In genomic region chr3:127262533-127262932, GRCh38 we compare ENCODE assay signal across 8 cellular contexts. TPM values are rescaled to one million over a fixed set of nuclear protein-coding genes. Genes with fewer than 3 reads are reported as not detected.
"Had no signal": no experiment of that assay in that cellular context is flagged by ENCODE, and none has a peak within 500 bp of the region (broad histone marks: within the 10 kb centered on the region; RNA-seq: fewer than 3 reads in every experiment).

No MANE protein-coding gene starts in this region.

- H3K4me1 Mint-ChIP-seq: GM23338 had no signal

- H2AFZ ChIP-seq: GM23338 had no signal

- H3K4me3 Mint-ChIP-seq: GM23338, H9 had no signal

- H3K4me2 ChIP-seq: GM23338 had no signal

- DNase-seq: H9, HCEC 1CT, IMR-90, KG1 had no signal

- H3K27ac Mint-ChIP-seq: GM23338 had no signal

- H3K4me3 ChIP-seq: GM23338, K562 had no signal

RNA-seq across cellular contexts. Expression of gene PRR20G, which starts 25.3 kb away (rescaled TPM):
- total RNA-seq: GM23338, H1, HT-29, IMR-90, K562 had no signal
